In the genomic region with DNA sequence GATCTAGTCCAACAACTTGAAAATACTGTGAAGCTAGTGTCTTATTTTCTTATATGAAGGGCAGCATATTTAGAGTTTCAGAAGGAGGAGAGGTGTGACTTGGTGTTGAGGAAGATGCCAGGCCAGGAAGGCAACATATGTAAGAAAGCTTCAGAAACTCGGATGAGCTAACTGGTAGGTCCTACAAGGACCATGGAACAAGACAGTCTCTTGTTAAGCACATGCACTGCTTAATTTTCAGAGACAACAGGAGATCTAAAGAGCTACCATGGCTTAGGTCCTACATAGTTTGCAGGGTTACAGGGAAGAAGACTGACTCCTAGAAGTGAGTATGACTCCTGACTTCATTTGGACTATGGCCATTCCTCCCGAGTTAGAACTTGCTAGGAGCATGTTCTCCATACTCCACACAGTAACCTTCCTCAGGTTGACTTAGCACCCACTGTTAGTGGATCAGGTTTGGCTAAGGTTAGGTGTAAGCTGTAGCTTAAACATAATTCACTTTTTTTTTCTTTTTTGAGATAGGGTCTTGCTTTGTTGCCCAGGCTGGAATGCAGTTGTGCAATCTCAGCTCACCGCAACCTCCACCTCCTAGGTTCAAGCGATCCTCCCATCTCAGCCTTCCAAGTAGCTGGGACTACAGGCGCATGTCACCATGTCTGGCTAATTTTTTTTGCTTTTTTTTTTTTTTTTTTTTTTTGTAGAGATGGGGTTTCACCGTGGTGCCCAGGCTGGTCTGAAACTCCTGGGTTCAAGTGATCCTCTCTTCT, we compare ENCODE assay signal across 22 cellular contexts.
"Had no signal": no experiment of that assay in that cellular context is flagged by ENCODE, and none has a peak within 500 bp of the region (broad histone marks: within the 10 kb centered on the region; RNA-seq: fewer than 3 reads in every experiment).

No MANE protein-coding gene starts in this region.

- H3K27me3 ChIP-seq: MG63 had no signal

- H3K9me2 ChIP-seq: SK-N-SH had no signal

- H3K4me3 ChIP-seq: MG63 had no signal

- H3K9me3 ChIP-seq: MG63, SK-N-SH had no signal

- H3K4me2 ChIP-seq: SK-N-SH had no signal

- FAIRE-seq: RCC 7860 had no signal

- DNase-seq: Karpas-422, KG1, MG63, NCI-H1092, NCI-H1105 treated with DMSO at 0.1 percent for 48 hours, NCI-H1417 treated with DMSO at 0.1 percent for 48 hours, NCI-H146, NCI-H1694 treated with DMSO at 0.1 percent for 48 hours, NCI-H2029, NCI-H2081 treated with DMSO at 0.1 percent for 48 hours, NCI-H2171, NCI-H226, NCI-H446, NCI-H510A, NCI-H524 treated with DMSO at 0.1 percent for 48 hours, NCI-H69, NCI-H774, RPMI8226, SHP77, SK-N-SH, SW 1271 had no signal
